ENCODE assay signal across 21 cellular contexts in the genomic region with DNA sequence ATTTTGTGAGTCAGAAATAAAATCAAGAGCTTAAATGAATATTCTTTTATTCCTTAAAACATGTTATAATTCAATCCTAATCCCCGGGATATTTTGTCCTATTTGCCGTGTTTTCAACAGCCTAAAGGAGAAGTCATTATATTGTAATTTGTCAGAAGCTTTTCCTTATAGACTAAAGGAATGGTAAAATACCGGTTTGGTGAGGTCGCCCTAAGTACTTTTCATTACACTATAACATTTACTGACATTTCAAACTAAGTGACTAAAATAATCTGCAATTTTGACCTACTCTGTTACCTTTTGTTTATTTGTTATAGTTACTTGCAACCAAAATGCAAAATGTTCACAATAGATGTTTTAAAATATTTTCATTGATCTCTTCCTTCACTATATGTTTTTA.
"Had no signal": no experiment of that assay in that cellular context is flagged by ENCODE, and none has a peak within 500 bp of the region (broad histone marks: within the 10 kb centered on the region; RNA-seq: fewer than 3 reads in every experiment).

No MANE protein-coding gene starts in this region.

- H3K4me1 ChIP-seq: colonic mucosa, gastrocnemius medialis, lower lobe of right lung, right atrium auricular region had no signal

- H3K9me3 ChIP-seq: colonic mucosa, esophagus muscularis mucosa, gastrocnemius medialis, lower lobe of right lung, right atrium auricular region, stomach, thoracic aorta, transverse colon had no signal

- H3K36me3 ChIP-seq: colonic mucosa, esophagus muscularis mucosa, gastrocnemius medialis, heart right ventricle, left ventricle myocardium inferior, lower lobe of right lung, right atrium auricular region, stomach, thoracic aorta, transverse colon had no signal

- DNase-seq: cerebellar nuclear complex; colonic mucosa; dermis blood vessel endothelial cell; endodermal cell; gastrocnemius medialis; heart right ventricle; islet precursor cell; left ventricle myocardium inferior; lower lobe of right lung; naive thymus-derived CD4-positive, alpha-beta T cell; nephron progenitor cell; small intestine; stimulated activated CD4-positive, alpha-beta T cell treated with anti-CD3 and anti-CD28 coated beads, Interleukin-12 subunit alpha, Interleukin-12 subunit beta, amount 100 ng/mL, for 4 hours; stimulated activated naive CD4-positive, alpha-beta T cell; stomach; substantia nigra; transverse colon had no signal

- H3K27ac ChIP-seq: colonic mucosa, esophagus muscularis mucosa, gastrocnemius medialis, heart right ventricle, left ventricle myocardium inferior, lower lobe of right lung, parathyroid adenoma, right atrium auricular region, stomach, thoracic aorta, transverse colon had no signal

- H3K4me3 ChIP-seq: colonic mucosa, esophagus muscularis mucosa, gastrocnemius medialis, heart right ventricle, left ventricle myocardium inferior, lower lobe of right lung, right atrium auricular region, stomach, thoracic aorta, transverse colon had no signal

- ATAC-seq: gastrocnemius medialis; heart right ventricle; lower lobe of right lung; naive thymus-derived CD4-positive, alpha-beta T cell had no signal

- H3K9ac ChIP-seq: parathyroid adenoma had no signal

- H3K27me3 ChIP-seq: colonic mucosa, esophagus muscularis mucosa, gastrocnemius medialis, heart right ventricle, right atrium auricular region, stomach, transverse colon had no signal

- H2AFZ ChIP-seq: parathyroid adenoma had no signal
